Comparison of ENCODE assay signal across 16 cellular contexts in the genomic region with DNA sequence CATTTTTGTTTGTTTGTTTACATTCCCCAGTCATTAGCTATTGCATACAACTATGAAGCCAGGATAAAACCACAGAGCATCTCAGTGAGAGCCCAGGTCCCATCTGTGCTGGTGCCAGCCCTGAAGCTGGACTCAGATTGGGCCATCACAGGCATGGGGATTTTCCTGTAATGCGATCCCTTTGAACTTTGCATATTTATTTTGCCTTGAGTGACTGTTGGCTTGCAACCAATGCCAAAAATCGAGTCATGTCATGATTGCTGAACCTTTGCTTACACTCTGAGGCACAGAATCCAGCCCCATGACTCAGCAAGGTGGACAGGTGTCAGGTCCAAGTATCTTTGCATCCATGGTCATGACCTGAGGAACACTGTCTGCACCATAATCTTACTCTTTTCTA. TPM values are rescaled to one million over a fixed set of nuclear protein-coding genes. Genes with fewer than 3 reads are reported as not detected.
A peak's percentile ranks its signal among the peaks of the same experiment; 100 is the strongest.
DNase-seq lines count a peak whose midpoint lies in the region; ATAC-seq and TF ChIP-seq lines count a peak whose summit lies in the region.
"Had no signal": no experiment of that assay in that cellular context is flagged by ENCODE, and none has a peak within 500 bp of the region (broad histone marks: within the 10 kb centered on the region; RNA-seq: fewer than 3 reads in every experiment).

No MANE protein-coding gene starts in this region.

- H3K4me1 ChIP-seq in smooth muscle cell (ENCODE audit: low read depth), result no peaks in the 10 kb centered on the region
- H3K4me1 ChIP-seq: SJCRH30 had no signal

- no peak overlapping the region for H3K4me2 ChIP-seq in smooth muscle cell

- H3K9me3 Mint-ChIP-seq in natural killer cell, result peaks cover 0 to 3% of the 10 kb centered on the region in 2 donors
- H3K9me3 Mint-ChIP-seq: H9, neural crest cell had no signal

- no peaks in the 10 kb centered on the region for H3K9me3 ChIP-seq in smooth muscle cell (replicated peaks; ENCODE audit: low read depth)
- H3K9me3 ChIP-seq: SJCRH30 had no signal

- H3K27ac Mint-ChIP-seq in natural killer cell, result peak overlapping the region in 1 of 2 donors; percentile 38
- H3K27ac Mint-ChIP-seq: activated naive CD4-positive, alpha-beta T cell treated with anti-CD3 and anti-CD28 coated beads for 36 hours; CD14-positive monocyte; H9 had no signal

- no peaks in the 10 kb centered on the region for H3K27me3 Mint-ChIP-seq in natural killer cell (ENCODE audit: low read depth in 2 of 2)

- no peaks in the 10 kb centered on the region for H3F3A ChIP-seq in smooth muscle cell (ENCODE audit: low read depth)

- no peak for ATAC-seq in natural killer cell
- ATAC-seq: left ventricle myocardium superior had no signal

- no peaks in the 10 kb centered on the region for H3K79me2 ChIP-seq in smooth muscle cell (ENCODE audit: low read depth)

- H4K20me1 ChIP-seq in smooth muscle cell (ENCODE audit: low read depth), result no peaks in the 10 kb centered on the region

- TF ChIP-seq CTCF in natural killer cell (IDR thresholded peaks at IDR 0.05), result no peak
- no peak for TF ChIP-seq CTCF in smooth muscle cell (IDR thresholded peaks at IDR 0.05; ENCODE audit: borderline replicate concordance, insufficient read depth, poor library complexity, severe bottlenecking)

- DNase-seq in DMS79 (lab: John Stamatoyannopoulos, UW) (peak; percentile 16), NCI-H2171 (lab: John Stamatoyannopoulos, UW) (peak; percentile 19), dedifferentiated amniotic fluid mesenchymal stem cell (ENCODE audit: extremely low spot score) (peak; percentile 45), natural killer cell (no peak), NCI-H1092 treated with DMSO at 0.1 percent for 48 hours (lab: John Stamatoyannopoulos, UW) (no peak), COLO668 (lab: John Stamatoyannopoulos, UW; ENCODE audit: unreplicated experiment) (no peak), smooth muscle cell (lab: John Stamatoyannopoulos, UW; ENCODE audit: unreplicated experiment) (no peak)
- DNase-seq: activated naive CD4-positive, alpha-beta T cell treated with anti-CD3 and anti-CD28 coated beads for 36 hours; H9; left ventricle myocardium superior; NCI-H82; SJCRH30 had no signal

- no peaks in the 10 kb centered on the region for H3K36me3 Mint-ChIP-seq in natural killer cell
- H3K36me3 Mint-ChIP-seq: CD14-positive monocyte had no signal

- H3K4me3 ChIP-seq in smooth muscle cell, result no peak overlapping the region
- H3K4me3 ChIP-seq: SJCRH30 had no signal

- no peak overlapping the region for H3K9ac ChIP-seq in smooth muscle cell (ENCODE audit: low read depth)

- 85% methylated on average over 2 of the region's 2 CpGs for WGBS in smooth muscle cell (ENCODE audit: low lambda C conversion rate)

- H3K36me3 ChIP-seq in smooth muscle cell (ENCODE audit: low read depth), result no peaks in the 10 kb centered on the region
- H3K36me3 ChIP-seq: SJCRH30 had no signal

- H3K4me3 Mint-ChIP-seq in natural killer cell, result peak overlapping the region; percentile 11
- H3K4me3 Mint-ChIP-seq: activated naive CD4-positive, alpha-beta T cell treated with anti-CD3 and anti-CD28 coated beads for 36 hours; CD14-positive monocyte; H9; neural crest cell had no signal

- H3K27me3 ChIP-seq in smooth muscle cell (ENCODE audit: low read depth), result no peaks in the 10 kb centered on the region
- H3K27me3 ChIP-seq: SJCRH30 had no signal

- no peak overlapping the region for H3K27ac ChIP-seq in smooth muscle cell (ENCODE audit: low read depth)
- H3K27ac ChIP-seq: SJCRH30 had no signal

- H2AFZ ChIP-seq in smooth muscle cell (ENCODE audit: low read depth), result no peak overlapping the region

- intact Hi-C loops in natural killer cell (cut with micrococcal nuclease), result loop anchor here (10.0 kb wide), 2 partner anchors 110 to 920 kb away; no protein-coding TSS in a partner anchor

- H3K4me1 Mint-ChIP-seq in natural killer cell, result peaks cover 40 to 68% of the 10 kb centered on the region in 2 donors
- H3K4me1 Mint-ChIP-seq: neural crest cell had no signal

RNA-seq across cellular contexts. Expression of gene GGTLC1, which starts 46.2 kb away (rescaled TPM):
- total RNA-seq in natural killer cell, result not detected
- total RNA-seq in smooth muscle cell, result not detected in 2 replicates
- not detected in 2 replicates for polyA plus RNA-seq in smooth muscle cell
- total RNA-seq: activated naive CD4-positive, alpha-beta T cell treated with anti-CD3 and anti-CD28 coated beads for 36 hours; cardiac septum; H9; left ventricle myocardium superior; neural crest cell; SJCRH30; skeletal muscle tissue had no signal
- polyA plus RNA-seq: CD14-positive monocyte had no signal

Comparison
In these comparisons a context has a peak if more than half of its experiments do, and no peak if none do; other contexts are left out.
1. DNase-seq: peak in DMS79 (single experiment), NCI-H2171 (single experiment) and dedifferentiated amniotic fluid mesenchymal stem cell (single experiment); none in natural killer cell (single experiment), NCI-H1092 treated with DMSO at 0.1 percent for 48 hours (single experiment), COLO668 (single experiment) and smooth muscle cell (single experiment).